In genomic region chr6:10403385-10404106, GRCh38 we compare ENCODE assay signal across 8 cellular contexts. TPM values are rescaled to one million over a fixed set of nuclear protein-coding genes. Genes with fewer than 3 reads are reported as not detected.
DNase-seq lines count a peak whose midpoint lies in the region; ATAC-seq and TF ChIP-seq lines count a peak whose summit lies in the region.

No MANE protein-coding gene starts in this region.

- TF ChIP-seq EP300 in upper lobe of left lung (IDR thresholded peaks at IDR 0.05): no peak

- H3K36me3 ChIP-seq in left lung (no peaks in the 10 kb centered on the region), upper lobe of left lung (no peaks in the 10 kb centered on the region)

- no peak for TF ChIP-seq POLR2A in upper lobe of left lung (IDR thresholded peaks at IDR 0.05)

- TF ChIP-seq CTCF in HL-60 (IDR thresholded peaks at IDR 0.05; ENCODE audit: insufficient read depth, low read length): no peak
- TF ChIP-seq CTCF in left lung (IDR thresholded peaks at IDR 0.05): no peak
- TF ChIP-seq CTCF in upper lobe of left lung (IDR thresholded peaks at IDR 0.05): no peak

- intact Hi-C loops in left lung (cut with DNase I): no loop called here

- H3K4me1 ChIP-seq in left lung: peaks cover 0 to 9% of the 10 kb centered on the region in 2 donors
- H3K4me1 ChIP-seq in upper lobe of left lung: peaks cover 9 to 15% (median 13%) of the 10 kb centered on the region in 4 donors

- H3K9me3 ChIP-seq in left lung (peaks cover 0 to 9% of the 10 kb centered on the region in 2 donors), upper lobe of left lung (peaks cover 0 to 12% (median 5%) of the 10 kb centered on the region in 4 donors)

- WGBS in upper lobe of left lung, 2 donors: 10 to 12% methylated on average over 11 to 16 of the region's 16 CpGs

- H3K4me3 ChIP-seq in HL-60 (replicated peaks; ENCODE audit: insufficient read depth, low read length) (peak overlapping the region; percentile 51), left lung (peak overlapping the region; percentile 35 to 42), upper lobe of left lung (peak overlapping the region; percentile 8 to 59 (median 46))

- ATAC-seq in GM21515 (IDR thresholded peaks at IDR 0.05; ENCODE audit: unreplicated experiment): peak; percentile 25
- peak; percentile 13 for ATAC-seq in left lung
- ATAC-seq in upper lobe of left lung (ENCODE audit: low FRiP score in 2 of 2): peak in 1 of 2 donors; percentile 31

- peak; percentile 99 for DNase-seq in ELR (ENCODE audit: low read depth)
- DNase-seq in HL-60 (ENCODE audit: low read depth in 1 of 2, low spot score in 1 of 2): peak in 1 of 2 experiments; percentile 47
- peak; percentile 55 for DNase-seq in amniotic stem cell (lab: John Stamatoyannopoulos, UW)
- no peak for DNase-seq in left lung
- no peak for DNase-seq in upper lobe of left lung
- DNase-seq in NCI-H526 (lab: John Stamatoyannopoulos, UW): no peak
- DNase-seq in NCI-H187 treated with DMSO at 0.1 percent for 48 hours (lab: John Stamatoyannopoulos, UW): no peak

- H3K27ac ChIP-seq in HL-60 (replicated peaks): peak overlapping the region; percentile 91
- H3K27ac ChIP-seq in left lung: peak overlapping the region in 1 of 2 donors; percentile 18
- H3K27ac ChIP-seq in upper lobe of left lung: no peak overlapping the region

- H3K27me3 ChIP-seq in HL-60 (ENCODE audit: insufficient read depth, poor library complexity, severe bottlenecking) (no peaks in the 10 kb centered on the region), left lung (peaks cover 73 to 100% of the 10 kb centered on the region in 2 donors), upper lobe of left lung (peaks cover 0 to 24% (median 9%) of the 10 kb centered on the region in 4 donors)

RNA-seq across cellular contexts. Expression of gene TFAP2A, which starts 11.3 kb away (rescaled TPM):
- total RNA-seq in left lung (under 1 TPM; 0.73 to 0.97 TPM), upper lobe of left lung (1 to 10 TPM in 4 of 6 donors, under 1 TPM in 1, not detected in 1; 0.69 to 7.8 (median 1.1) TPM)

Comparison
In these comparisons a context has a peak if more than half of its experiments do, and no peak if none do; other contexts are left out.
1. DNase-seq: peak in ELR (single experiment) and amniotic stem cell (single experiment); none in left lung (0 of 2), upper lobe of left lung (0 of 2), NCI-H526 (0 of 2) and NCI-H187 treated with DMSO at 0.1 percent for 48 hours (single experiment).
2. Peak in every context shown above with its lines, with median percentiles within 50 percentile points of each other: H3K4me3 ChIP-seq.